17 cellular contexts compared by ENCODE assay signal in genomic region chr11:74957937-74958629, GRCh38. TPM values are rescaled to one million over a fixed set of nuclear protein-coding genes. Genes with fewer than 3 reads are reported as not detected.
A peak's percentile ranks its signal among the peaks of the same experiment; 100 is the strongest.
DNase-seq lines count a peak whose midpoint lies in the region; ATAC-seq, FAIRE-seq and TF ChIP-seq lines count a peak whose summit lies in the region.
"Had no signal": no experiment of that assay in that cellular context is flagged by ENCODE, and none has a peak within 500 bp of the region (broad histone marks: within the 10 kb centered on the region; RNA-seq: fewer than 3 reads in every experiment).

No MANE protein-coding gene starts in this region.

- no peaks in the 10 kb centered on the region for H3K9me3 Mint-ChIP-seq in H9
- no peaks in the 10 kb centered on the region for H3K9me3 Mint-ChIP-seq in activated naive CD8-positive, alpha-beta T cell treated with anti-CD3 and anti-CD28 coated beads for 36 hours
- H3K9me3 Mint-ChIP-seq: CD14-positive monocyte had no signal

- 86% methylated on average over 1 of the region's 1 CpG for WGBS in A549 (ENCODE audit: missing lambda C conversion rate)
- WGBS in H9 (ENCODE audit: extremely low coverage, insufficient read length, low lambda C conversion rate) = no CpG with 5 or more reads among the region's 1 CpG

- H3K4me2 ChIP-seq in A549 (no peak overlapping the region), H9 (ENCODE audit: insufficient read depth, insufficient read length, low read length) (no peak overlapping the region)

- peaks cover 12% of the 10 kb centered on the region; the same call in 1 of the 2 replicates for H3K79me2 ChIP-seq in H9 (ENCODE audit: insufficient read depth, low read length)

- POLR2A ChIA-PET in A549 (lab: Yijun Ruan, JAX) = no interaction called here

- no peak overlapping the region for H3K18ac ChIP-seq in H9 (ENCODE audit: insufficient read length, low read depth, low read length)

- no peak overlapping the region for H2AK5ac ChIP-seq in H9 (ENCODE audit: insufficient read length, low read length)

- H2AFZ ChIP-seq in H9 (ENCODE audit: low read length) = no peak overlapping the region

- intact Hi-C loops in ascending aorta (cut with DNase I) = no loop called here

- no peak for TF ChIP-seq POLR2A in A549 (IDR thresholded peaks at IDR 0.05; ENCODE audit: low read length)
- TF ChIP-seq POLR2A in H54 (IDR thresholded peaks at IDR 0.05; ENCODE audit: low read depth, low read length) = no peak

- CTCF ChIA-PET in A549 (lab: Yijun Ruan, JAX) = interaction anchor here (1.0 to 1.4 kb wide), 2 partner anchors 28 to 32 kb away, joined by 4 read pairs; no protein-coding TSS in a partner anchor

- no peaks in the 10 kb centered on the region for H3K36me3 ChIP-seq in ascending aorta

- H2BK15ac ChIP-seq in H9 (ENCODE audit: low read depth, low read length) = no peak overlapping the region; the same call in 1 of the 2 replicates

- no peak overlapping the region for H2BK12ac ChIP-seq in H9 (ENCODE audit: insufficient read length, low read depth, low read length)

- H3K9me3 ChIP-seq in A549 (no peaks in the 10 kb centered on the region), T-helper 17 cell (ENCODE audit: control insufficient read depth, low read length, poor library complexity, severe bottlenecking) (no peaks in the 10 kb centered on the region), H9 (ENCODE audit: control insufficient read depth, low read depth, low read length) (no peaks in the 10 kb centered on the region), ascending aorta (no peaks in the 10 kb centered on the region)
- H3K9me3 ChIP-seq: HAP-1, Peyer's patch had no signal

- H3K79me1 ChIP-seq in H9 (ENCODE audit: insufficient read depth, low read depth, low read length, poor library complexity, severe bottlenecking) = peaks cover 6% of the 10 kb centered on the region

- DNase-seq in A549 (ENCODE audit: low read depth in 1 of 2, low spot score in 1 of 2) (no peak), H54 (ENCODE audit: insufficient read length, low spot score) (no peak), T-helper 17 cell (no peak), fibroblast of gingiva (ENCODE audit: low read depth) (peak; percentile 27), H9 (no peak), ascending aorta (ENCODE audit: low spot score in 2 of 2) (no peak)
- no peak for DNase-seq in activated naive CD8-positive, alpha-beta T cell treated with anti-CD3 and anti-CD28 coated beads for 36 hours
- DNase-seq: NCI-H1092, NCI-H146, NCI-H2081 treated with DMSO at 0.1 percent for 48 hours, NCI-H524, Peyer's patch had no signal

- no peak overlapping the region for H4K8ac ChIP-seq in H9 (replicated peaks; ENCODE audit: insufficient read length, low read depth, low read length)

- no peak overlapping the region for H3K23ac ChIP-seq in H9 (ENCODE audit: insufficient read length, low read depth, low read length)

- no peak overlapping the region for H3K4ac ChIP-seq in H9 (ENCODE audit: low read depth, low read length)

- no peak overlapping the region for H2BK20ac ChIP-seq in H9 (ENCODE audit: low read depth, low read length, poor library complexity, severe bottlenecking)

- no peak overlapping the region for H4K91ac ChIP-seq in H9 (ENCODE audit: insufficient read length, low read depth, low read length)

- peak overlapping the region; percentile 56 for H3K4me3 Mint-ChIP-seq in T-helper 17 cell
- no peak overlapping the region for H3K4me3 Mint-ChIP-seq in H9
- H3K4me3 Mint-ChIP-seq in activated naive CD8-positive, alpha-beta T cell treated with anti-CD3 and anti-CD28 coated beads for 36 hours = no peak overlapping the region
- H3K4me3 Mint-ChIP-seq: CD14-positive monocyte had no signal

- H3K27ac ChIP-seq in A549 (no peak overlapping the region), H9 (ENCODE audit: insufficient read length, low read depth, low read length) (no peak overlapping the region), ascending aorta (no peak overlapping the region)
- H3K27ac ChIP-seq: Peyer's patch had no signal

- no peak overlapping the region for H3K56ac ChIP-seq in H9 (ENCODE audit: insufficient read length, low read depth, low read length)

- peaks cover 75% of the 10 kb centered on the region for H3K4me1 Mint-ChIP-seq in T-helper 17 cell
- peaks cover 6 to 10% of the 10 kb centered on the region in 2 experiments for H3K4me1 Mint-ChIP-seq in H9
- peaks cover 54% of the 10 kb centered on the region for H3K4me1 Mint-ChIP-seq in activated naive CD8-positive, alpha-beta T cell treated with anti-CD3 and anti-CD28 coated beads for 36 hours

- no peak overlapping the region for H2BK5ac ChIP-seq in H9 (ENCODE audit: insufficient read length, low read length)

- H3K4me1 ChIP-seq in A549 (0 out of 3 replicates have a peak, but pooled peaks cover 5% of the 10 kb centered on the region), H9 (ENCODE audit: insufficient read depth, low read length) (no peaks in the 10 kb centered on the region), ascending aorta (peaks cover 0 to 14% of the 10 kb centered on the region in 2 donors)
- H3K4me1 ChIP-seq: HAP-1 had no signal

- H3T11ph ChIP-seq in H9 (ENCODE audit: low read length) = no peak overlapping the region

- H3K27me3 Mint-ChIP-seq in T-helper 17 cell = no peaks in the 10 kb centered on the region
- H3K27me3 Mint-ChIP-seq in H9 (ENCODE audit: low read depth) = no peaks in the 10 kb centered on the region
- H3K27me3 Mint-ChIP-seq in activated naive CD8-positive, alpha-beta T cell treated with anti-CD3 and anti-CD28 coated beads for 36 hours = no peaks in the 10 kb centered on the region

- H4K20me1 ChIP-seq in H9 (ENCODE audit: control insufficient read depth, insufficient read depth, insufficient read length) = no peaks in the 10 kb centered on the region

- H3K4me3 ChIP-seq in A549 (no peak overlapping the region), ascending aorta (no peak overlapping the region)
- H3K4me3 ChIP-seq: HAP-1, Peyer's patch had no signal

- no peak overlapping the region for H3K9ac ChIP-seq in H9 (ENCODE audit: extremely low read depth, insufficient read length, low read length)

- TF ChIP-seq CTCF in A549 (IDR thresholded peaks at IDR 0.05) (no peak), H9 (conservative IDR thresholded peaks at IDR 0.05) (no peak), ascending aorta (IDR thresholded peaks at IDR 0.05) (no peak)

- no peak overlapping the region for H3K14ac ChIP-seq in H9 (ENCODE audit: insufficient read depth, low read length)

- no peak overlapping the region for H4K5ac ChIP-seq in H9 (ENCODE audit: insufficient read length, low read depth, low read length)

- no peak overlapping the region for H2BK120ac ChIP-seq in H9 (ENCODE audit: low read depth, low read length, poor library complexity, severe bottlenecking)

- no peaks in the 10 kb centered on the region for H3K27me3 ChIP-seq in H9 (ENCODE audit: insufficient read depth, low read length)
- no peaks in the 10 kb centered on the region for H3K27me3 ChIP-seq in ascending aorta
- H3K27me3 ChIP-seq: Peyer's patch had no signal

- FAIRE-seq in A549 (lab: Jason Lieb, UNC) (no peak), H54 (lab: Jason Lieb, UNC) (peak; percentile 11)
- FAIRE-seq: A204.1, GM19239 had no signal

- H3K23me2 ChIP-seq in H9 (ENCODE audit: insufficient read length, low read depth, low read length, poor library complexity, severe bottlenecking) = no peaks in the 10 kb centered on the region

- no peak for TF ChIP-seq EP300 in A549 (IDR thresholded peaks at IDR 0.05)

- H3K36me3 Mint-ChIP-seq in T-helper 17 cell (ENCODE audit: low read depth) (peaks cover 8% of the 10 kb centered on the region), H9 (ENCODE audit: insufficient read depth in 1 of 3, low read depth in 3 of 3) (peaks cover 0 to 4% (median 0%) of the 10 kb centered on the region in 3 experiments; a peak in 2 of 7 replicates)
- H3K36me3 Mint-ChIP-seq in activated naive CD8-positive, alpha-beta T cell treated with anti-CD3 and anti-CD28 coated beads for 36 hours = peaks cover 24% of the 10 kb centered on the region

- peak overlapping the region; percentile 72 for H3K27ac Mint-ChIP-seq in T-helper 17 cell
- no peak overlapping the region for H3K27ac Mint-ChIP-seq in H9
- no peak overlapping the region for H3K27ac Mint-ChIP-seq in activated naive CD8-positive, alpha-beta T cell treated with anti-CD3 and anti-CD28 coated beads for 36 hours

- no peak for ATAC-seq in A549
- no peak for ATAC-seq in T-helper 17 cell
- ATAC-seq: Right ventricle myocardium inferior had no signal

- no peak for TF ChIP-seq RAD21 in A549 (conservative IDR thresholded peaks at IDR 0.05 in 1 of 2, IDR thresholded peaks at IDR 0.05 in 1 of 2)

TF ChIP-seq in A549, 52 proteins besides CTCF, POLR2A, EP300 and RAD21:
- TF ChIP-seq MAFK (IDR thresholded peaks at IDR 0.05; ENCODE audit: partially characterized antibody) (peak; percentile 82), ZSCAN20 (CRISPR knock-in tag; IDR thresholded peaks at IDR 0.05) (no peak)
TF ChIP-seq in A549: peak in this region for 1.

RNA-seq across cellular contexts. Expression of gene SPCS2, which starts 9.0 kb away (rescaled TPM):
- 204 and 391 TPM in 2 replicates for polyA plus RNA-seq in A549 (2011; rRNA removed)
- polyA plus RNA-seq in A549 (2012; cell fraction: cytosol; rRNA removed) = 63.7 and 67.8 TPM in 2 replicates
- polyA plus RNA-seq in A549 (2012; cell fraction: nucleus; rRNA removed) = 18.3 and 51.6 TPM in 2 replicates
- 233 to 315 TPM (median 269 TPM) in 3 replicates for polyA plus RNA-seq in A549 (2017; fragmentation: RNase III; extraction: RNeasy Plus Mini Kit Qiagen cat#74134 plus additional on column Dnase treatment)
- 45.4 and 52.7 TPM in 2 replicates for polyA minus RNA-seq in A549 (2011; rRNA and poly(A)+ RNA removed)
- total RNA-seq in T-helper 17 cell = 10 to 100 TPM; 63.7 to 87.0 TPM
- total RNA-seq in H9 (2021) = 138 and 144 TPM in 2 replicates
- total RNA-seq in ascending aorta = 13.0 TPM
- 100 to 1,000 TPM; 137 to 139 TPM for total RNA-seq in activated naive CD8-positive, alpha-beta T cell treated with anti-CD3 and anti-CD28 coated beads for 36 hours

RNA-seq across cellular contexts. Expression of gene XRRA1, which starts 9.2 kb away (rescaled TPM):
- polyA plus RNA-seq in A549 (2011; rRNA removed) (10.6 and 12.7 TPM in 2 replicates), A549 (2017; fragmentation: RNase III; extraction: RNeasy Plus Mini Kit Qiagen cat#74134 plus additional on column Dnase treatment) (5.1 to 6.6 TPM (median 6.1 TPM) in 3 replicates)
- 5.5 and 5.6 TPM in 2 replicates for polyA plus RNA-seq in A549 (2012; cell fraction: cytosol; rRNA removed)
- polyA plus RNA-seq in A549 (2012; cell fraction: nucleus; rRNA removed) = 8.5 TPM in 2 replicates
- polyA minus RNA-seq in A549 (2011; rRNA and poly(A)+ RNA removed) = 36.2 and 42.8 TPM in 2 replicates
- total RNA-seq in T-helper 17 cell (10 to 100 TPM; 10.1 to 16.3 TPM), H9 (2021) (4.2 and 4.5 TPM in 2 replicates), ascending aorta (11.4 TPM)
- 10 to 100 TPM; 23.7 to 25.2 TPM for total RNA-seq in activated naive CD8-positive, alpha-beta T cell treated with anti-CD3 and anti-CD28 coated beads for 36 hours

RNA-seq across cellular contexts. Expression of gene NEU3, which starts 30.6 kb away (rescaled TPM):
- polyA plus RNA-seq in A549 (2011; rRNA removed) = 5.5 and 6.2 TPM in 2 replicates
- 2.4 and 3.4 TPM in 2 replicates for polyA plus RNA-seq in A549 (2012; cell fraction: cytosol; rRNA removed)
- 8.3 and 9.8 TPM in 2 replicates for polyA plus RNA-seq in A549 (2012; cell fraction: nucleus; rRNA removed)
- polyA plus RNA-seq in A549 (2017; fragmentation: RNase III; extraction: RNeasy Plus Mini Kit Qiagen cat#74134 plus additional on column Dnase treatment) = 3.5 to 4.4 TPM (median 4.0 TPM) in 3 replicates
- polyA minus RNA-seq in A549 (2011; rRNA and poly(A)+ RNA removed) = 18.3 and 21.4 TPM in 2 replicates
- total RNA-seq in T-helper 17 cell = 10 to 100 TPM; 10.7 to 11.3 TPM
- 15.9 and 16.2 TPM in 2 replicates for total RNA-seq in H9 (2021)
- 2.9 TPM for total RNA-seq in ascending aorta
- total RNA-seq in activated naive CD8-positive, alpha-beta T cell treated with anti-CD3 and anti-CD28 coated beads for 36 hours = 10 to 100 TPM; 13.0 to 13.1 TPM
